35 cellular contexts compared by ENCODE assay signal in the genomic region with DNA sequence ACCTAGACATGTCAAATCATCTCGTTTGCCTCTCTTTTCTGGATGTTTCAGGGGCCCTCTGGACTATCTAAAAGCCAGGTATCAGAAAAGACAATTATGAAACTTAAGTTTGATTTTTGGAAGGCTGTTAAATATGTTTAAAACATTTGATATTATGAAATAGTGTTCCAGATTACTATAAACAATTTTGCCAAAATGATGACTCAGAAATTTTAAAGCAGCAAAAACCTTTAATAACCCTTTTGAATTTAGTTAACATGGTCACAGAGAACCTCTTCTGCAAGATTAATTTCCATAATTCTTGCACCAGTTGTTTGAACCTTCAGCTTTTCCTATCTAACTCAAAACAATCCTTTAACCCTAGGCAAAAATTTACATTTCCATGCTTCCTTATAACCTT. TPM values are rescaled to one million over a fixed set of nuclear protein-coding genes. Genes with fewer than 3 reads are reported as not detected.
A peak's percentile ranks its signal among the peaks of the same experiment; 100 is the strongest.
DNase-seq lines count a peak whose midpoint lies in the region; ATAC-seq, FAIRE-seq and TF ChIP-seq lines count a peak whose summit lies in the region.
"Had no signal": no experiment of that assay in that cellular context is flagged by ENCODE, and none has a peak within 500 bp of the region (broad histone marks: within the 10 kb centered on the region; RNA-seq: fewer than 3 reads in every experiment).

No MANE protein-coding gene starts in this region.

- no peak overlapping the region for H4K12ac ChIP-seq in trophoblast cell (ENCODE audit: low read depth, low read length)

- no peak overlapping the region for H2BK120ac ChIP-seq in trophoblast cell (ENCODE audit: insufficient read depth, low read length, poor library complexity)

- H3K23ac ChIP-seq in trophoblast cell (ENCODE audit: low read length), result no peak overlapping the region

- TF ChIP-seq POLR2A in prostate gland (IDR thresholded peaks at IDR 0.05), result no peak

- H3K4me2 ChIP-seq in KMS-11 (peak overlapping the region; percentile 99), keratinocyte (ENCODE audit: control insufficient read depth, extremely low read depth, insufficient read depth, low read depth, low read length) (peak overlapping the region; percentile 74), trophoblast cell (ENCODE audit: low read length) (no peak overlapping the region)
- H3K4me2 ChIP-seq: BLaER1 had no signal

- H3K14ac ChIP-seq in trophoblast cell (ENCODE audit: low read length), result no peak overlapping the region

- H3K79me2 ChIP-seq in KMS-11 (ENCODE audit: insufficient read depth, low read depth), result no peaks in the 10 kb centered on the region
- H3K79me2 ChIP-seq in keratinocyte (ENCODE audit: control insufficient read depth, insufficient read depth, low read length), result peaks cover 42% of the 10 kb centered on the region
- H3K79me2 ChIP-seq in trophoblast cell (ENCODE audit: control insufficient read depth, insufficient read depth, low read length, poor library complexity), result no peaks in the 10 kb centered on the region

- H4K8ac ChIP-seq in trophoblast cell (ENCODE audit: low read depth, low read length), result no peak overlapping the region

- DNase-seq in GM19239 (ENCODE audit: insufficient read length, low spot score), result no peak
- no peak for DNase-seq in endothelial cell (ENCODE audit: low spot score)
- DNase-seq in keratinocyte (ENCODE audit: low read depth, low spot score), result no peak
- no peak for DNase-seq in trophoblast cell
- DNase-seq in left cardiac atrium, result no peak
- no peak for DNase-seq in prostate gland (ENCODE audit: low spot score)
- DNase-seq in NOMO-1 (lab: John Stamatoyannopoulos, UW; ENCODE audit: unreplicated experiment in 2 of 2), result no peak
- DNase-seq: activated CD4-positive, alpha-beta T cell treated with anti-CD3 and anti-CD28 coated beads for 4 hours; activated CD8-positive, alpha-beta memory T cell treated with anti-CD3 and anti-CD28 coated beads for 24 hours; activated gamma-delta T cell; activated naive CD8-positive, alpha-beta T cell treated with anti-CD3 and anti-CD28 coated beads for 36 hours; activated T-cell treated with anti-CD3 and anti-CD28 coated beads for 4 hours; aorta; colonic mucosa; DMS53; effector CD4-positive, alpha-beta T cell; foreskin fibroblast; heart left ventricle; lower lobe of right lung; naive thymus-derived CD4-positive, alpha-beta T cell; NCI-H1105; NCI-H2029; NCI-H226; nucleus accumbens; SHP77 treated with DMSO at 0.1 percent for 48 hours; stimulated activated CD4-positive, alpha-beta T cell treated with anti-CD3 and anti-CD28 coated beads, Interleukin-15, amount 100 ng/mL, for 24 hours; stimulated activated CD4-positive, alpha-beta T cell treated with anti-CD3 and anti-CD28 coated beads, Interleukin-4, amount 100 ng/mL, for 4 hours; SW 1271; upper lobe of left lung had no signal

- no peak overlapping the region for H2AK5ac ChIP-seq in trophoblast cell (ENCODE audit: low read length)

- H3K9ac ChIP-seq in KMS-11 (peak overlapping the region; percentile 47; the same call in 1 of the 2 replicates), keratinocyte (ENCODE audit: control insufficient read depth, extremely low read depth, insufficient read depth, low read length) (no peak overlapping the region), trophoblast cell (ENCODE audit: low read length) (no peak overlapping the region)
- H3K9ac ChIP-seq: BLaER1 had no signal

- no peak overlapping the region for H2BK12ac ChIP-seq in trophoblast cell (ENCODE audit: low read length)

- FAIRE-seq in GM19239 (lab: Jason Lieb, UNC) (peak; percentile 33), keratinocyte (lab: Jason Lieb, UNC) (no peak)
- FAIRE-seq: GM12891, RCC 7860 had no signal

- H3K9me3 ChIP-seq in keratinocyte (ENCODE audit: control insufficient read depth, low read depth, low read length) (peaks cover 7% of the 10 kb centered on the region), trophoblast cell (ENCODE audit: insufficient read depth, low read depth, low read length) (peaks cover 2% of the 10 kb centered on the region), prostate gland (no peaks in the 10 kb centered on the region)
- H3K9me3 ChIP-seq: colonic mucosa, lower lobe of right lung had no signal

- H4K20me1 ChIP-seq in KMS-11 (ENCODE audit: insufficient read depth) (no peaks in the 10 kb centered on the region), keratinocyte (ENCODE audit: control insufficient read depth, extremely low read depth, insufficient read depth, low read length) (no peaks in the 10 kb centered on the region)
- H4K20me1 ChIP-seq: BLaER1 had no signal

- peaks cover 14% of the 10 kb centered on the region for H3K36me3 Mint-ChIP-seq in endothelial cell (ENCODE audit: low read depth, unreplicated experiment)

- H3K18ac ChIP-seq in trophoblast cell (ENCODE audit: low read length), result no peak overlapping the region

- H3K4me1 ChIP-seq in KMS-11 (ENCODE audit: low read depth, poor library complexity, severe bottlenecking) (peaks cover 70% of the 10 kb centered on the region), keratinocyte (ENCODE audit: control insufficient read depth, extremely low read depth, insufficient read depth, low read length) (peaks cover 13% of the 10 kb centered on the region), trophoblast cell (ENCODE audit: control insufficient read depth in 1 of 2, insufficient read depth in 2 of 2, low read length in 2 of 2) (peaks cover 0 to 3% of the 10 kb centered on the region in 2 experiments), prostate gland (replicated peaks) (peaks cover 4% of the 10 kb centered on the region)
- H3K4me1 ChIP-seq: BLaER1, heart left ventricle had no signal

- H3K27ac ChIP-seq in KMS-11 (peak overlapping the region; percentile 84), keratinocyte (ENCODE audit: control insufficient read depth, insufficient read depth, low read length) (no peak overlapping the region), trophoblast cell (ENCODE audit: low read depth, low read length) (no peak overlapping the region), prostate gland (no peak overlapping the region)
- H3K27ac ChIP-seq: BLaER1, cardiac muscle cell, colonic mucosa, heart left ventricle, lower lobe of right lung, upper lobe of left lung had no signal

- dilution Hi-C loops in keratinocyte (cut with MboI; ENCODE audit: extremely low pct_ligation_motif_present, low sequenced_read_pairs), result no loop called here

- peaks cover 8% of the 10 kb centered on the region for H3K79me1 ChIP-seq in trophoblast cell (ENCODE audit: low read length)

- peak overlapping the region; percentile 62 for H3K4me3 Mint-ChIP-seq in endothelial cell (ENCODE audit: unreplicated experiment)
- H3K4me3 Mint-ChIP-seq: activated naive CD8-positive, alpha-beta T cell treated with anti-CD3 and anti-CD28 coated beads for 36 hours; naive thymus-derived CD4-positive, alpha-beta T cell had no signal

- H3K9me3 Mint-ChIP-seq in endothelial cell (ENCODE audit: unreplicated experiment), result no peaks in the 10 kb centered on the region

- no peak overlapping the region for H3K4ac ChIP-seq in trophoblast cell (ENCODE audit: low read depth, low read length)

- no CpG with 5 or more reads among the region's 1 CpG for WGBS in trophoblast cell (ENCODE audit: extremely low coverage, insufficient coverage, insufficient read length)
- WGBS in prostate gland, result 81% methylated on average over 1 of the region's 1 CpG

- ATAC-seq in left cardiac atrium, result no peak
- ATAC-seq: heart left ventricle; lower lobe of right lung; naive thymus-derived CD4-positive, alpha-beta T cell had no signal

- H3K27ac Mint-ChIP-seq in endothelial cell (ENCODE audit: unreplicated experiment), result no peak overlapping the region
- H3K27ac Mint-ChIP-seq: activated naive CD8-positive, alpha-beta T cell treated with anti-CD3 and anti-CD28 coated beads for 36 hours; naive thymus-derived CD4-positive, alpha-beta T cell had no signal

- TF ChIP-seq CTCF in KMS-11 (conservative IDR thresholded peaks at IDR 0.05; ENCODE audit: low read depth, low read length) (no peak), endothelial cell (IDR thresholded peaks at IDR 0.05; ENCODE audit: unreplicated experiment) (no peak), keratinocyte (optimal IDR thresholded peaks at IDR 0.05 in 1 of 3, IDR thresholded peaks at IDR 0.05 in 1 of 3, conservative IDR thresholded peaks at IDR 0.05 in 1 of 3; ENCODE audit: extremely low read depth in 1 of 3, insufficient read depth in 2 of 3, low read length in 3 of 3) (no peak), prostate gland (IDR thresholded peaks at IDR 0.05) (no peak)

- intact Hi-C loops in left cardiac atrium (cut with DNase I), result no loop called here
- intact Hi-C loops in prostate gland (cut with DNase I), result no loop called here

- H4K91ac ChIP-seq in trophoblast cell (ENCODE audit: low read depth, low read length), result no peak overlapping the region

- no peak overlapping the region for H3K4me3 ChIP-seq in KMS-11 (IDR thresholded peaks at IDR 0.05; ENCODE audit: insufficient read depth, low read depth, low read length)
- peak overlapping the region; percentile 66 to 97 (median 90) for H3K4me3 ChIP-seq in keratinocyte (ENCODE audit: control insufficient read depth in 2 of 3, extremely low read depth in 1 of 3, insufficient read depth in 2 of 3, low read depth in 1 of 3, low read length in 3 of 3)
- no peak overlapping the region for H3K4me3 ChIP-seq in trophoblast cell (ENCODE audit: low read depth, low read length)
- no peak overlapping the region for H3K4me3 ChIP-seq in prostate gland
- H3K4me3 ChIP-seq: BLaER1, cardiac muscle cell, colonic mucosa, heart left ventricle had no signal

- H3K27me3 Mint-ChIP-seq in endothelial cell (ENCODE audit: unreplicated experiment), result no peaks in the 10 kb centered on the region

- H3K4me1 Mint-ChIP-seq in endothelial cell (ENCODE audit: unreplicated experiment), result peaks cover 9% of the 10 kb centered on the region
- H3K4me1 Mint-ChIP-seq: activated naive CD8-positive, alpha-beta T cell treated with anti-CD3 and anti-CD28 coated beads for 36 hours had no signal

- H3K36me3 ChIP-seq in KMS-11 (ENCODE audit: insufficient read depth) (no peaks in the 10 kb centered on the region), keratinocyte (ENCODE audit: control insufficient read depth in 2 of 2, extremely low read depth in 1 of 2, insufficient read depth in 2 of 2, low read length in 2 of 2) (peaks cover 13 to 16% of the 10 kb centered on the region in 2 experiments), trophoblast cell (ENCODE audit: control insufficient read depth in 1 of 2, insufficient read depth in 2 of 2, low read length in 2 of 2) (peaks cover 4 to 8% of the 10 kb centered on the region in 2 experiments), prostate gland (no peaks in the 10 kb centered on the region)
- H3K36me3 ChIP-seq: BLaER1, cardiac muscle cell, colonic mucosa, heart left ventricle, lower lobe of right lung, upper lobe of left lung had no signal

- H2BK5ac ChIP-seq in trophoblast cell (ENCODE audit: low read depth, low read length, poor library complexity), result no peak overlapping the region

- no peaks in the 10 kb centered on the region for H3K27me3 ChIP-seq in KMS-11 (ENCODE audit: insufficient read depth, low read depth)
- H3K27me3 ChIP-seq in keratinocyte (ENCODE audit: control insufficient read depth, extremely low read depth, insufficient read depth, low read length), result no peaks in the 10 kb centered on the region
- H3K27me3 ChIP-seq in trophoblast cell (ENCODE audit: insufficient read depth, low read length), result no peaks in the 10 kb centered on the region
- H3K27me3 ChIP-seq in prostate gland (replicated peaks; ENCODE audit: insufficient read depth), result no peaks in the 10 kb centered on the region
- H3K27me3 ChIP-seq: BLaER1, cardiac muscle cell, colonic mucosa, heart left ventricle, upper lobe of left lung had no signal

- H3K9me1 ChIP-seq in keratinocyte (ENCODE audit: control insufficient read depth, extremely low read depth, insufficient read depth, low read length), result no peaks in the 10 kb centered on the region

- H2AFZ ChIP-seq in KMS-11 (ENCODE audit: low read depth), result peak overlapping the region; percentile 64; the same call in 1 of the 2 replicates
- H2AFZ ChIP-seq in keratinocyte (ENCODE audit: control insufficient read depth, low read length), result no peak overlapping the region
- H2AFZ ChIP-seq in trophoblast cell (ENCODE audit: insufficient read depth, low read length, poor library complexity), result no peak overlapping the region

RNA-seq across cellular contexts. Expression of gene FAM47E, which starts 18.8 kb away (rescaled TPM):
- total RNA-seq in endothelial cell (ENCODE audit: unreplicated experiment), result 1.1 TPM
- 0.16 to 0.29 TPM (median 0.28 TPM) in 3 replicates for polyA plus RNA-seq in keratinocyte
- polyA plus RNA-seq in keratinocyte (2011; ENCODE audit: low read depth), result not detected
- polyA plus RNA-seq in keratinocyte (2011; cell fraction: cytosol; rRNA removed), result 0.16 TPM in 1 of 2 replicates, not detected in the other
- 0.05 and 0.48 TPM in 2 replicates for polyA plus RNA-seq in keratinocyte (2011; cell fraction: nucleus; rRNA removed)
- polyA plus RNA-seq in keratinocyte (2012; ENCODE audit: low replicate concordance), result 0.39 TPM in 1 of 2 replicates, not detected in the other
- polyA minus RNA-seq in keratinocyte, result 0.10 TPM in 1 of 3 replicates, not detected in the others
- polyA minus RNA-seq in keratinocyte (2011; cell fraction: cytosol; rRNA and poly(A)+ RNA removed), result not detected
- not detected in 2 replicates for polyA minus RNA-seq in keratinocyte (2011; cell fraction: nucleus; rRNA and poly(A)+ RNA removed)
- 0.38 and 0.47 TPM in 2 replicates for polyA plus RNA-seq in trophoblast cell (2013)
- total RNA-seq in left cardiac atrium, result 1 to 10 TPM; 2.2 to 2.9 TPM
- total RNA-seq in prostate gland, result 10 to 100 TPM; 12.3 to 15.1 TPM
- total RNA-seq: activated naive CD8-positive, alpha-beta T cell treated with anti-CD3 and anti-CD28 coated beads for 36 hours; M059J had no signal

RNA-seq across cellular contexts. Expression of gene SCARB2, which starts 19.1 kb away (rescaled TPM):
- 181 TPM for total RNA-seq in endothelial cell (ENCODE audit: unreplicated experiment)
- polyA plus RNA-seq in keratinocyte, result 47.4 to 78.8 TPM (median 72.2 TPM) in 3 replicates
- polyA plus RNA-seq in keratinocyte (2011; ENCODE audit: low read depth), result 51.2 TPM
- 31.5 and 56.8 TPM in 2 replicates for polyA plus RNA-seq in keratinocyte (2011; cell fraction: cytosol; rRNA removed)
- 108 and 110 TPM in 2 replicates for polyA plus RNA-seq in keratinocyte (2011; cell fraction: nucleus; rRNA removed)
- 43.7 and 74.5 TPM in 2 replicates for polyA plus RNA-seq in keratinocyte (2012; ENCODE audit: low replicate concordance)
- 36.4 to 124 TPM (median 114 TPM) in 3 replicates for polyA minus RNA-seq in keratinocyte
- polyA minus RNA-seq in keratinocyte (2011; cell fraction: cytosol; rRNA and poly(A)+ RNA removed), result 65.6 TPM
- 95.4 and 181 TPM in 2 replicates for polyA minus RNA-seq in keratinocyte (2011; cell fraction: nucleus; rRNA and poly(A)+ RNA removed)
- 45.2 and 49.8 TPM in 2 replicates for polyA plus RNA-seq in trophoblast cell (2013)
- 100 to 1,000 TPM; 102 to 112 TPM for total RNA-seq in left cardiac atrium
- 100 to 1,000 TPM; 169 to 392 TPM for total RNA-seq in prostate gland

Comparison
In these comparisons a context has a peak if more than half of its experiments do, and no peak if none do; other contexts are left out.
1. H3K4me3 ChIP-seq: peak in keratinocyte (3 of 3); none in KMS-11 (single experiment), trophoblast cell (single experiment) and prostate gland (0 of 2).